ENCODE assay signal across 18 cellular contexts in genomic region chr5:67431191-67431590, GRCh38.
DNase-seq lines count a peak whose midpoint lies in the region; ATAC-seq and TF ChIP-seq lines count a peak whose summit lies in the region.
"Had no signal": no experiment of that assay in that cellular context is flagged by ENCODE, and none has a peak within 500 bp of the region (broad histone marks: within the 10 kb centered on the region; RNA-seq: fewer than 3 reads in every experiment).

No MANE protein-coding gene starts in this region.

- no peak for ATAC-seq in HG03439 (IDR thresholded peaks at IDR 0.05; ENCODE audit: unreplicated experiment)
- ATAC-seq: A549, Panc1 had no signal

- POLR2A ChIA-PET in RWPE1 (lab: Yijun Ruan, JAX; ENCODE audit: low non-redundant PET), result no interaction called here

- no peak for TF ChIP-seq CTCF in RWPE1 (conservative IDR thresholded peaks at IDR 0.05; ENCODE audit: low read depth)

- no peak overlapping the region for H3K27ac ChIP-seq in RWPE1
- H3K27ac ChIP-seq in epithelial cell of prostate, result peak overlapping the region; percentile 34
- H3K27ac ChIP-seq: A549, C4-2B had no signal

- DNase-seq in HCEC 1CT (peak; percentile 65), RWPE1 (ENCODE audit: low spot score) (peak; percentile 14), epithelial cell of prostate (ENCODE audit: low read depth, low spot score) (peak; percentile 16), kidney tubule cell (ENCODE audit: low spot score) (peak; percentile 30), NCI-H2171 (lab: John Stamatoyannopoulos, UW) (no peak), dedifferentiated amniotic fluid mesenchymal stem cell (ENCODE audit: extremely low spot score) (no peak)
- no peak for DNase-seq in activated T-cell treated with anti-CD3 and anti-CD28 coated beads, Interleukin-2, amount 50 U/mL, for 48 hours
- DNase-seq: COR-L47, DMS153, KBM-7, NCI-H1092 treated with DMSO at 0.1 percent for 48 hours, NCI-H1694 treated with DMSO at 0.1 percent for 48 hours, NCI-H446 treated with DMSO at 0.1 percent for 48 hours, NCI-H774 had no signal

- CTCF ChIA-PET in RWPE1 (lab: Yijun Ruan, JAX), result interaction anchor here (0.6 kb wide), 1 partner anchor 841 kb away, joined by 3 read pairs; no protein-coding TSS in a partner anchor

Comparison
In these comparisons a context has a peak if more than half of its experiments do, and no peak if none do; other contexts are left out.
1. DNase-seq: peak in HCEC 1CT (single experiment), RWPE1 (single experiment), epithelial cell of prostate (single experiment) and kidney tubule cell (single experiment); none in activated T-cell treated with anti-CD3 and anti-CD28 coated beads, Interleukin-2, amount 50 U/mL, for 48 hours (0 of 2), NCI-H2171 (single experiment) and dedifferentiated amniotic fluid mesenchymal stem cell (single experiment).